Comparison of ENCODE assay signal across 1 cellular context in the genomic region with DNA sequence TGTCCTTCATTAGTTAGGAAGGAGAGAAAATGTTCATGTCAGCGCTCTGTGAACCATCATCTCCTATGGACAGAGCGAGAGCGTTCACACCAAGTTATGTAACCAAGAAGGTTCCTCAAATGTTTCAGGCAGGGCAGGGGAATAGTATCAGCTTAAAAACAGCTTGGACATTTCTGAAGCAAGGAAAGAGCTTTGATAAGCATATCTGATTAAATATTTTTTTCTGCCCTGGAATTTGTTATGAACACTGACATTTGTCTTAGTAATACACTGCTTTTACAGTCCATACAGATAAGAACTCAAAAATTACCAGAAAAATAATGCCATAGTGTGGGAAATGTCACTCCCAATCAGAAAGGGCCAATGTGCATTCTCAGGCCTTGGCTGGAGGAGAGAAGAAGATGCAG.
TF ChIP-seq lines count a peak whose summit lies in the region.

No MANE protein-coding gene starts in this region.

TF ChIP-seq in K562, 482 proteins besides CTCF, POLR2A, EP300 and RAD21 (continued from another document):
- TF ChIP-seq CHD7 (IDR thresholded peaks at IDR 0.05; ENCODE audit: low read depth, low read length) (no peak), SP2 (IDR thresholded peaks at IDR 0.05; ENCODE audit: extremely low read depth, low read depth, low read length, poor library complexity, severe bottlenecking) (no peak), RBFOX2 (IDR thresholded peaks at IDR 0.05; ENCODE audit: low read depth, low read length) (no peak), STAT5A (IDR thresholded peaks at IDR 0.05; ENCODE audit: borderline replicate concordance, low read length) (no peak)
